Comparison of ENCODE assay signal across 22 cellular contexts in genomic region chr22:28585324-28585723, GRCh38.
A peak's percentile ranks its signal among the peaks of the same experiment; 100 is the strongest.
DNase-seq lines count a peak whose midpoint lies in the region; ATAC-seq and TF ChIP-seq lines count a peak whose summit lies in the region.
"Had no signal": no experiment of that assay in that cellular context is flagged by ENCODE, and none has a peak within 500 bp of the region (broad histone marks: within the 10 kb centered on the region; RNA-seq: fewer than 3 reads in every experiment).

No MANE protein-coding gene starts in this region.

- H3K36me3 Mint-ChIP-seq in endodermal cell (ENCODE audit: low read depth) (no peaks in the 10 kb centered on the region), neural crest cell (ENCODE audit: low read depth) (no peaks in the 10 kb centered on the region), Caco-2 (ENCODE audit: insufficient read depth, unreplicated experiment) (no peaks in the 10 kb centered on the region)
- H3K36me3 Mint-ChIP-seq in activated T-helper 2 cell treated with anti-CD3 and anti-CD28 coated beads, Interferon-gamma antibody, Interleukin-2, Interleukin-4, amounts not matched to agents 10 μg/mL and 5 μg/mL and 100 μg/mL, durations not matched to agents 14 hours and 24 hours and 36 hours (ENCODE audit: low read depth): no peaks in the 10 kb centered on the region
- H3K36me3 Mint-ChIP-seq: CD14-positive monocyte; CD8-positive, alpha-beta memory T cell had no signal

- H3K9me3 Mint-ChIP-seq in endodermal cell (no peaks in the 10 kb centered on the region), neural crest cell (no peaks in the 10 kb centered on the region), Caco-2 (ENCODE audit: unreplicated experiment) (no peaks in the 10 kb centered on the region)
- no peaks in the 10 kb centered on the region for H3K9me3 Mint-ChIP-seq in activated T-helper 2 cell treated with anti-CD3 and anti-CD28 coated beads, Interferon-gamma antibody, Interleukin-2, Interleukin-4, amounts not matched to agents 10 μg/mL and 5 μg/mL and 100 μg/mL, durations not matched to agents 14 hours and 24 hours and 36 hours
- H3K9me3 Mint-ChIP-seq: CD14-positive monocyte; CD4-positive, alpha-beta T cell; CD8-positive, alpha-beta memory T cell; H9; HFFc6 had no signal

- 0 out of 2 replicates have a peak, but pooled peaks cover 3% of the 10 kb centered on the region for H3K4me1 ChIP-seq in HEK293 (ENCODE audit: control insufficient read depth, insufficient read depth, low read length)
- peaks cover 3% of the 10 kb centered on the region for H3K4me1 ChIP-seq in endodermal cell (ENCODE audit: control insufficient read depth, insufficient read depth, low read length)
- no peaks in the 10 kb centered on the region for H3K4me1 ChIP-seq in Caco-2

- peak; percentile 13 for DNase-seq in ELF-1 (ENCODE audit: low read depth, low spot score)
- peak; percentile 52 for DNase-seq in endodermal cell
- no peak for DNase-seq in neural crest cell (ENCODE audit: low read depth, low spot score)
- DNase-seq in activated T-helper 2 cell treated with anti-CD3 and anti-CD28 coated beads, Interferon-gamma antibody, Interleukin-2, Interleukin-4, amounts not matched to agents 10 μg/mL and 5 μg/mL and 100 μg/mL, durations not matched to agents 14 hours and 24 hours and 36 hours (ENCODE audit: low spot score): no peak
- DNase-seq in Caco-2: no peak
- DNase-seq: 8988T; ACHN; AML-193; BE2C; Calu3; CD4-positive, alpha-beta T cell; CD8-positive, alpha-beta memory T cell; DMS53; DMS79 treated with DMSO at 0.1 percent for 48 hours; H9; HFFc6 had no signal

- intact Hi-C loops in activated T-helper 2 cell treated with anti-CD3 and anti-CD28 coated beads, Interferon-gamma antibody, Interleukin-2, Interleukin-4, amounts not matched to agents 10 μg/mL and 5 μg/mL and 100 μg/mL, durations not matched to agents 14 hours and 24 hours and 36 hours (cut with micrococcal nuclease): no loop called here
- intact Hi-C loops in Caco-2 (cut with micrococcal nuclease; ENCODE audit: unreplicated experiment): no loop called here

- H3K27me3 ChIP-seq in endodermal cell (ENCODE audit: control insufficient read depth, insufficient read depth, low read length, poor library complexity, severe bottlenecking) (no peaks in the 10 kb centered on the region), Caco-2 (replicated peaks; ENCODE audit: control insufficient read depth, insufficient read depth, low read length) (no peaks in the 10 kb centered on the region)
- H3K27me3 ChIP-seq: BE2C; BLaER1 treated with 17β-estradiol and CSF1 and Interleukin-3, amounts not matched to agents 10 nM and 100 nM had no signal

- WGBS in endodermal cell (ENCODE audit: insufficient coverage in 1 of 2, insufficient read length in 1 of 2), 2 experiments: 79 to 83% methylated on average over 7 to 11 of the region's 11 CpGs

- POLR2A ChIA-PET in HEK293 (lab: Yijun Ruan, JAX) (no interaction called here), Caco-2 (lab: Charles Lee) (no interaction called here)

- no peak for ATAC-seq in HG03571 (IDR thresholded peaks at IDR 0.05; ENCODE audit: unreplicated experiment)
- ATAC-seq: A549, HCT116 had no signal

- no peak for TF ChIP-seq CTCF in HEK293 (tag by site-specific recombination; IDR thresholded peaks at IDR 0.05)
- no peak for TF ChIP-seq CTCF in endodermal cell (conservative IDR thresholded peaks at IDR 0.05)
- no peak for TF ChIP-seq CTCF in neural crest cell (conservative IDR thresholded peaks at IDR 0.05)
- TF ChIP-seq CTCF in Caco-2 (IDR thresholded peaks at IDR 0.05; ENCODE audit: insufficient read depth in 1 of 2, low read depth in 1 of 2, low read length in 1 of 2, severe bottlenecking in 1 of 2, unreplicated experiment in 1 of 2): no peak

- H3K4me1 Mint-ChIP-seq in endodermal cell: peaks cover 7% of the 10 kb centered on the region
- peaks cover 30% of the 10 kb centered on the region for H3K4me1 Mint-ChIP-seq in neural crest cell
- no peaks in the 10 kb centered on the region for H3K4me1 Mint-ChIP-seq in activated T-helper 2 cell treated with anti-CD3 and anti-CD28 coated beads, Interferon-gamma antibody, Interleukin-2, Interleukin-4, amounts not matched to agents 10 μg/mL and 5 μg/mL and 100 μg/mL, durations not matched to agents 14 hours and 24 hours and 36 hours (ENCODE audit: low read depth)
- H3K4me1 Mint-ChIP-seq in Caco-2 (ENCODE audit: low read depth, unreplicated experiment): peaks cover 6% of the 10 kb centered on the region
- H3K4me1 Mint-ChIP-seq: CD8-positive, alpha-beta memory T cell had no signal

- H3K4me3 Mint-ChIP-seq in endodermal cell: no peak overlapping the region
- no peak overlapping the region for H3K4me3 Mint-ChIP-seq in neural crest cell
- H3K4me3 Mint-ChIP-seq in activated T-helper 2 cell treated with anti-CD3 and anti-CD28 coated beads, Interferon-gamma antibody, Interleukin-2, Interleukin-4, amounts not matched to agents 10 μg/mL and 5 μg/mL and 100 μg/mL, durations not matched to agents 14 hours and 24 hours and 36 hours (ENCODE audit: low read depth): no peak overlapping the region
- H3K4me3 Mint-ChIP-seq in Caco-2 (ENCODE audit: unreplicated experiment): no peak overlapping the region
- H3K4me3 Mint-ChIP-seq: CD14-positive monocyte; CD4-positive, alpha-beta T cell; CD8-positive, alpha-beta memory T cell; H9; HFFc6 had no signal

- CTCF ChIA-PET in HEK293 (lab: Yijun Ruan, JAX): interaction anchor here (0.8 kb wide), 1 partner anchor 8 kb away, joined by 4 read pairs; no protein-coding TSS in a partner anchor
- CTCF ChIA-PET in Caco-2 (lab: Charles Lee): interaction anchor here (0.6 kb wide), 1 partner anchor 61 kb away, joined by 3 read pairs; no protein-coding TSS in a partner anchor

- no peak overlapping the region for H3K9ac ChIP-seq in endodermal cell (ENCODE audit: extremely low read depth, low read length, poor library complexity, severe bottlenecking)
- H3K9ac ChIP-seq: BLaER1 treated with 17β-estradiol and CSF1 and Interleukin-3, amounts not matched to agents 10 nM and 100 nM had no signal

- no TSS peak for BruUV-seq in Caco-2 (replicated peaks; lab: Mats Ljungman, UMichigan)

- H3K27me3 Mint-ChIP-seq in endodermal cell (ENCODE audit: insufficient read depth) (no peaks in the 10 kb centered on the region), neural crest cell (ENCODE audit: low read depth) (no peaks in the 10 kb centered on the region), Caco-2 (ENCODE audit: insufficient read depth, unreplicated experiment) (no peaks in the 10 kb centered on the region)
- H3K27me3 Mint-ChIP-seq in activated T-helper 2 cell treated with anti-CD3 and anti-CD28 coated beads, Interferon-gamma antibody, Interleukin-2, Interleukin-4, amounts not matched to agents 10 μg/mL and 5 μg/mL and 100 μg/mL, durations not matched to agents 14 hours and 24 hours and 36 hours (ENCODE audit: low read depth): peaks cover 27% of the 10 kb centered on the region

- H3K27ac ChIP-seq in HEK293 (ENCODE audit: extremely low read depth, low read depth, low read length) (no peak overlapping the region), endodermal cell (ENCODE audit: low read depth, low read length) (no peak overlapping the region)
- H3K27ac ChIP-seq: A549; BLaER1 treated with 17β-estradiol and CSF1 and Interleukin-3, amounts not matched to agents 10 nM and 100 nM had no signal

- H3K4me3 ChIP-seq in HEK293 (ENCODE audit: low read depth, low read length) (no peak overlapping the region), endodermal cell (ENCODE audit: low read length) (no peak overlapping the region), Caco-2 (ENCODE audit: low read depth, low read length) (no peak overlapping the region)
- H3K4me3 ChIP-seq: A549; BLaER1 treated with 17β-estradiol and CSF1 and Interleukin-3, amounts not matched to agents 10 nM and 100 nM had no signal

- H3K9me3 ChIP-seq in HEK293 (ENCODE audit: control insufficient read depth, insufficient read depth, low read depth, low read length) (no peaks in the 10 kb centered on the region), endodermal cell (ENCODE audit: control insufficient read depth, low read length) (no peaks in the 10 kb centered on the region), Caco-2 (no peaks in the 10 kb centered on the region)
- H3K9me3 ChIP-seq: A549; BE2C; BLaER1 treated with 17β-estradiol and CSF1 and Interleukin-3, amounts not matched to agents 10 nM and 100 nM had no signal

- H3K36me3 ChIP-seq in HEK293 (ENCODE audit: control insufficient read depth in 2 of 2, insufficient read depth in 1 of 2, low read length in 2 of 2): no peaks in the 10 kb centered on the region; a peak in 1 of 3 replicates
- H3K36me3 ChIP-seq in endodermal cell (ENCODE audit: control insufficient read depth, insufficient read depth, low read length): no peaks in the 10 kb centered on the region
- H3K36me3 ChIP-seq in Caco-2 (ENCODE audit: control insufficient read depth, insufficient read depth, low read length): no peaks in the 10 kb centered on the region
- H3K36me3 ChIP-seq: BLaER1 treated with 17β-estradiol and CSF1 and Interleukin-3, amounts not matched to agents 10 nM and 100 nM had no signal

- H3K27ac Mint-ChIP-seq in endodermal cell: no peak overlapping the region
- peak overlapping the region; percentile 27 for H3K27ac Mint-ChIP-seq in neural crest cell (ENCODE audit: unreplicated experiment)
- no peak overlapping the region for H3K27ac Mint-ChIP-seq in activated T-helper 2 cell treated with anti-CD3 and anti-CD28 coated beads, Interferon-gamma antibody, Interleukin-2, Interleukin-4, amounts not matched to agents 10 μg/mL and 5 μg/mL and 100 μg/mL, durations not matched to agents 14 hours and 24 hours and 36 hours
- no peak overlapping the region for H3K27ac Mint-ChIP-seq in Caco-2 (ENCODE audit: unreplicated experiment)
- H3K27ac Mint-ChIP-seq: CD4-positive, alpha-beta T cell; H9; HFFc6 had no signal

TF ChIP-seq in HEK293, 187 proteins besides CTCF, POLR2A, EP300 and RAD21:
- no peak for TF ChIP-seq ZNF10 (tag by site-specific recombination; IDR thresholded peaks at IDR 0.05)
- peak; percentile 87; the same call in 1 of the 2 replicates for TF ChIP-seq ZNF610 (tag by site-specific recombination; IDR thresholded peaks at IDR 0.05; ENCODE audit: borderline replicate concordance)

Comparison
In these comparisons a context has a peak if more than half of its experiments do, and no peak if none do; other contexts are left out.
1. DNase-seq: peak in ELF-1 (single experiment) and endodermal cell (single experiment); none in neural crest cell (single experiment), activated T-helper 2 cell treated with anti-CD3 and anti-CD28 coated beads, Interferon-gamma antibody, Interleukin-2, Interleukin-4, amounts not matched to agents 10 μg/mL and 5 μg/mL and 100 μg/mL, durations not matched to agents 14 hours and 24 hours and 36 hours (single experiment) and Caco-2 (0 of 2).